In genomic region chr2:113858764-113859163, GRCh38 we compare ENCODE assay signal across 11 cellular contexts. TPM values are rescaled to one million over a fixed set of nuclear protein-coding genes. Genes with fewer than 3 reads are reported as not detected.
DNase-seq lines count a peak whose midpoint lies in the region; ATAC-seq and TF ChIP-seq lines count a peak whose summit lies in the region.
"Had no signal": no experiment of that assay in that cellular context is flagged by ENCODE, and none has a peak within 500 bp of the region (broad histone marks: within the 10 kb centered on the region; RNA-seq: fewer than 3 reads in every experiment).

No MANE protein-coding gene starts in this region.

- H3K27ac ChIP-seq in esophagus squamous epithelium (peak overlapping the region in 3 of 4 donors; percentile 23 to 54 (median 35)), skeletal muscle tissue (ENCODE audit: low read depth, low read length) (peak overlapping the region; percentile 40)

- intact Hi-C loops in esophagus squamous epithelium (cut with DNase I) = no loop called here

- no peak overlapping the region for H3K9ac ChIP-seq in skeletal muscle tissue (ENCODE audit: low read depth in 1 of 3, low read length in 3 of 3)

- 65 to 66% methylated on average over 5 of the region's 5 CpGs for WGBS in esophagus squamous epithelium, 2 donors

- H3K4me3 ChIP-seq in esophagus squamous epithelium (no peak overlapping the region), skeletal muscle tissue (ENCODE audit: low read length in 3 of 3) (no peak overlapping the region)

- H3K36me3 ChIP-seq in esophagus squamous epithelium (no peaks in the 10 kb centered on the region), skeletal muscle tissue (ENCODE audit: control insufficient read depth in 3 of 3, insufficient read depth in 3 of 3, low read length in 3 of 3) (no peaks in the 10 kb centered on the region)

- H3K9me3 ChIP-seq in esophagus squamous epithelium = no peaks in the 10 kb centered on the region
- no peaks in the 10 kb centered on the region for H3K9me3 ChIP-seq in skeletal muscle tissue (ENCODE audit: control insufficient read depth in 3 of 3, low read length in 3 of 3)

- ATAC-seq in GM21390 (IDR thresholded peaks at IDR 0.05; ENCODE audit: unreplicated experiment) = no peak

- no peak for TF ChIP-seq CTCF in esophagus squamous epithelium (IDR thresholded peaks at IDR 0.05)

- DNase-seq in GM04503 (ENCODE audit: low read depth) = peak; percentile 84
- peak; percentile 90 for DNase-seq in RPMI7951 (ENCODE audit: low read depth)
- DNase-seq in esophagus squamous epithelium (lab: John Stamatoyannopoulos, UW) = no peak
- no peak for DNase-seq in COLO829 (ENCODE audit: low spot score)
- DNase-seq in globus pallidus (ENCODE audit: low spot score) = no peak
- DNase-seq in NOMO-1 treated with DMSO at 0.1 percent for 48 hours (lab: John Stamatoyannopoulos, UW; ENCODE audit: unreplicated experiment) = no peak
- DNase-seq: activated gamma-delta T cell treated with Interleukin-2 at 50 U/mL for 16 hours; NCI-H1930; stimulated activated CD4-positive, alpha-beta T cell treated with anti-CD3 and anti-CD28 coated beads, Interleukin-4, amount 100 ng/mL, for 1 hour had no signal

- H3K27me3 ChIP-seq in esophagus squamous epithelium (no peaks in the 10 kb centered on the region), skeletal muscle tissue (ENCODE audit: control insufficient read depth in 3 of 3, insufficient read depth in 3 of 3, low read length in 3 of 3) (no peaks in the 10 kb centered on the region)

- H3K4me1 ChIP-seq in esophagus squamous epithelium (peaks cover 0 to 8% (median 3%) of the 10 kb centered on the region in 3 donors), skeletal muscle tissue (ENCODE audit: control insufficient read depth in 3 of 3, insufficient read depth in 3 of 3, low read length in 3 of 3) (no peaks in the 10 kb centered on the region)

- TF ChIP-seq POLR2A in esophagus squamous epithelium (IDR thresholded peaks at IDR 0.05) = no peak

RNA-seq across cellular contexts. Expression of gene ACTR3, which starts 31.1 kb away (rescaled TPM):
- 337 and 389 TPM in 2 replicates for total RNA-seq in RPMI7951 (2014; rRNA removed; shearing (Covaris generic))
- total RNA-seq in esophagus squamous epithelium (100 to 1,000 TPM; 164 to 274 (median 226) TPM), skeletal muscle tissue (40.7 TPM)

Comparison
In these comparisons a context has a peak if more than half of its experiments do, and no peak if none do; other contexts are left out.
1. DNase-seq: peak in GM04503 (single experiment) and RPMI7951 (single experiment); none in esophagus squamous epithelium (single experiment), COLO829 (single experiment), globus pallidus (single experiment) and NOMO-1 treated with DMSO at 0.1 percent for 48 hours (single experiment).